Comparison of ENCODE assay signal across 18 cellular contexts in genomic region chr17:62693616-62694415, GRCh38.
DNase-seq lines count a peak whose midpoint lies in the region; ATAC-seq and TF ChIP-seq lines count a peak whose summit lies in the region.
"Had no signal": no experiment of that assay in that cellular context is flagged by ENCODE, and none has a peak within 500 bp of the region (broad histone marks: within the 10 kb centered on the region; RNA-seq: fewer than 3 reads in every experiment).

No MANE protein-coding gene starts in this region.

- no peak for ATAC-seq in omental fat pad (ENCODE audit: low FRiP score)

- peaks cover 30% of the 10 kb centered on the region for H3F3A ChIP-seq in GM23248 (ENCODE audit: insufficient read depth)

- H3K36me3 ChIP-seq in BLaER1: peaks cover 34% of the 10 kb centered on the region
- H3K36me3 ChIP-seq in WERI-Rb-1: no peaks in the 10 kb centered on the region
- H3K36me3 ChIP-seq in GM23248 (ENCODE audit: low read depth): 0 out of 2 replicates have a peak, but pooled peaks cover under 1% of the 10 kb centered on the region
- peaks cover 49% of the 10 kb centered on the region for H3K36me3 ChIP-seq in brain microvascular endothelial cell (replicated peaks)
- H3K36me3 ChIP-seq: colonic mucosa had no signal

- 0 out of 2 replicates have a peak overlapping the region, but pooled peaks have one; percentile 33 for H3K4me3 ChIP-seq in BLaER1
- H3K4me3 ChIP-seq in WERI-Rb-1 (ENCODE audit: low read depth, low read length): peak overlapping the region; percentile 19
- H3K4me3 ChIP-seq in GM23248: no peak overlapping the region
- no peak overlapping the region for H3K4me3 ChIP-seq in brain microvascular endothelial cell (ENCODE audit: low read depth, low read length)
- H3K4me3 ChIP-seq: colonic mucosa, hepatocyte, stomach, vagina had no signal

- H3K27me3 ChIP-seq in BLaER1 (no peaks in the 10 kb centered on the region), WERI-Rb-1 (ENCODE audit: insufficient read depth, low read depth, severe bottlenecking) (no peaks in the 10 kb centered on the region), GM23248 (replicated peaks; ENCODE audit: insufficient read depth) (no peaks in the 10 kb centered on the region), brain microvascular endothelial cell (replicated peaks) (no peaks in the 10 kb centered on the region)
- H3K27me3 ChIP-seq: colonic mucosa, hepatocyte, stomach, vagina had no signal

- H3K27ac ChIP-seq in BLaER1 (peak overlapping the region; percentile 62; the same call in 1 of the 2 replicates), WERI-Rb-1 (peak overlapping the region; percentile 91), GM23248 (no peak overlapping the region), brain microvascular endothelial cell (no peak overlapping the region)
- H3K27ac ChIP-seq: colonic mucosa, hepatocyte, stomach, VCaP had no signal

- H3K79me2 ChIP-seq in GM23248 (ENCODE audit: insufficient read depth): no peaks in the 10 kb centered on the region
- H3K79me2 ChIP-seq: hepatocyte had no signal

- 81 to 85% methylated on average over 19 of the region's 19 CpGs for WGBS in GM23248 (ENCODE audit: low coverage in 1 of 2, low lambda C conversion rate in 2 of 2, missing lambda C conversion rate in 2 of 2), 2 experiments

- peak; percentile 72 for DNase-seq in M059J (ENCODE audit: low read depth)
- peak; percentile 97 for DNase-seq in WERI-Rb-1
- DNase-seq in islet precursor cell: peak; percentile 61
- DNase-seq in GM23248: no peak
- no peak for DNase-seq in brain microvascular endothelial cell
- DNase-seq in SHP77 treated with DMSO at 0.1 percent for 48 hours (lab: John Stamatoyannopoulos, UW): no peak
- no peak for DNase-seq in omental fat pad (ENCODE audit: low spot score)
- DNase-seq: activated effector memory CD4-positive, alpha-beta T cell treated with anti-CD3 and anti-CD28 coated beads, Interleukin-2, amount 50 U/mL, for 16 hours; anterior cingulate cortex; colonic mucosa; COR-L47; NCI-H526 treated with DMSO at 0.1 percent for 48 hours; posterior cingulate gyrus; stomach had no signal

- H3K4me1 ChIP-seq in BLaER1 (peaks cover 49% of the 10 kb centered on the region), GM23248 (ENCODE audit: insufficient read depth) (peaks cover 13% of the 10 kb centered on the region)
- H3K4me1 ChIP-seq: colonic mucosa, stomach had no signal

- in situ Hi-C loops in GM23248 (cut with MboI): no loop called here
- in situ Hi-C loops in brain microvascular endothelial cell (cut with HindIII; ENCODE audit: low pct_ligation_motif_present, low sequenced_read_pairs): no loop called here

- H2AFZ ChIP-seq in GM23248: no peak overlapping the region
- H2AFZ ChIP-seq: hepatocyte had no signal

- H3K4me2 ChIP-seq in BLaER1 (peak overlapping the region; percentile 80), GM23248 (ENCODE audit: unreplicated experiment) (no peak overlapping the region)
- H3K4me2 ChIP-seq: hepatocyte had no signal

- no peaks in the 10 kb centered on the region for H3K9me3 ChIP-seq in BLaER1
- no peaks in the 10 kb centered on the region for H3K9me3 ChIP-seq in WERI-Rb-1 (ENCODE audit: severe bottlenecking)
- no peaks in the 10 kb centered on the region for H3K9me3 ChIP-seq in GM23248 (ENCODE audit: low read depth)
- H3K9me3 ChIP-seq: colonic mucosa, stomach, vagina had no signal

- H3K9ac ChIP-seq in BLaER1 (peak overlapping the region; percentile 60; the same call in 1 of the 2 replicates), GM23248 (no peak overlapping the region)

- peak; percentile 59 for TF ChIP-seq CTCF in WERI-Rb-1 (IDR thresholded peaks at IDR 0.05; ENCODE audit: low read depth, low read length)
- no peak for TF ChIP-seq CTCF in brain microvascular endothelial cell (IDR thresholded peaks at IDR 0.05; ENCODE audit: low read depth, low read length, missing control alignments)
- TF ChIP-seq CTCF in omental fat pad (IDR thresholded peaks at IDR 0.05): no peak

- H4K20me1 ChIP-seq in BLaER1 (no peaks in the 10 kb centered on the region), GM23248 (ENCODE audit: insufficient read depth) (no peaks in the 10 kb centered on the region)

- H3K9me2 ChIP-seq in GM23248 (ENCODE audit: insufficient read depth): no peaks in the 10 kb centered on the region

Comparison
In these comparisons a context has a peak if more than half of its experiments do, and no peak if none do; other contexts are left out.
1. H3K27ac ChIP-seq: peak in BLaER1 (single experiment) and WERI-Rb-1 (single experiment); none in GM23248 (single experiment) and brain microvascular endothelial cell (single experiment).
2. H3K4me3 ChIP-seq: peak in BLaER1 (single experiment) and WERI-Rb-1 (single experiment); none in GM23248 (single experiment) and brain microvascular endothelial cell (single experiment).
3. DNase-seq: peak in M059J (single experiment), WERI-Rb-1 (single experiment) and islet precursor cell (single experiment); none in GM23248 (single experiment), brain microvascular endothelial cell (single experiment), SHP77 treated with DMSO at 0.1 percent for 48 hours (single experiment) and omental fat pad (single experiment).